1 cellular context compared by ENCODE assay signal in the genomic region with DNA sequence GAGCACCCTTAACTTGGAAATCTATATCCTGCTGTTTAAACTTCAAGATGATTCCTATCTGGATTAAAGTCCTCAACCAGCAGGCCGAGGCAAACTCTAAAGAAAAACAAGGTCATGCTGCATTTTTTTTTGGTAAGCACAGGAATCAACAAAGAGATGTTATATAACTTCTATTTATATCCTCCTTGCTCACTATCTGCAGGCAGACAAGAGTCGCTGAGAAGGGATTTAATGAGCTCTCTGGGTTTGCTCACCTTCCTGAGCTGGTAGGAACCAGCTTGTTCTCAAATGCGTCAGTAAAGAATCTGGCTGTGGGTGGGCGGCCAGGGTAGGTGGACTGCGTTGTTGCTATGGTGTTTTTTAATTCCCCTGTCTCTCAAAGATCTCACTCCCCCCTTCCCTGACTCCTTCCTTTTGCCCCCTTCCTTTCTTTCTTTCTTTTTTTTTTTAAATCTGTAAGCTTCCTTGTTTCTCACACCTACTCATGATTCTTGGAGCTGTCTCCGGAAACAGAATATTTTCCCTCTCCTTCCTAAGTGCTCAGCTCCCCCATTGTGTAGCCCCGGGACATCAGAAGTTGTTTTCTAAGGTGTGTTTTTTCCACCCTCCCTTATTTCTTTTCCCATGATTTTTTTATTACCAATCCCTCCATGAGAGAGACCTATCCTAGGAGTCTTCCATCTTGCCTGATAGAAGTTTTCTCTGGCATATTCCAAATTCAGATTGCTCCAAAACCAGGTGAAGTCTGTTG.
TF ChIP-seq lines count a peak whose summit lies in the region.

No MANE protein-coding gene starts in this region.

TF ChIP-seq in GM12878, 131 proteins besides CTCF, POLR2A, EP300 and RAD21 (continued from another document):
- TF ChIP-seq, protein P1, sequence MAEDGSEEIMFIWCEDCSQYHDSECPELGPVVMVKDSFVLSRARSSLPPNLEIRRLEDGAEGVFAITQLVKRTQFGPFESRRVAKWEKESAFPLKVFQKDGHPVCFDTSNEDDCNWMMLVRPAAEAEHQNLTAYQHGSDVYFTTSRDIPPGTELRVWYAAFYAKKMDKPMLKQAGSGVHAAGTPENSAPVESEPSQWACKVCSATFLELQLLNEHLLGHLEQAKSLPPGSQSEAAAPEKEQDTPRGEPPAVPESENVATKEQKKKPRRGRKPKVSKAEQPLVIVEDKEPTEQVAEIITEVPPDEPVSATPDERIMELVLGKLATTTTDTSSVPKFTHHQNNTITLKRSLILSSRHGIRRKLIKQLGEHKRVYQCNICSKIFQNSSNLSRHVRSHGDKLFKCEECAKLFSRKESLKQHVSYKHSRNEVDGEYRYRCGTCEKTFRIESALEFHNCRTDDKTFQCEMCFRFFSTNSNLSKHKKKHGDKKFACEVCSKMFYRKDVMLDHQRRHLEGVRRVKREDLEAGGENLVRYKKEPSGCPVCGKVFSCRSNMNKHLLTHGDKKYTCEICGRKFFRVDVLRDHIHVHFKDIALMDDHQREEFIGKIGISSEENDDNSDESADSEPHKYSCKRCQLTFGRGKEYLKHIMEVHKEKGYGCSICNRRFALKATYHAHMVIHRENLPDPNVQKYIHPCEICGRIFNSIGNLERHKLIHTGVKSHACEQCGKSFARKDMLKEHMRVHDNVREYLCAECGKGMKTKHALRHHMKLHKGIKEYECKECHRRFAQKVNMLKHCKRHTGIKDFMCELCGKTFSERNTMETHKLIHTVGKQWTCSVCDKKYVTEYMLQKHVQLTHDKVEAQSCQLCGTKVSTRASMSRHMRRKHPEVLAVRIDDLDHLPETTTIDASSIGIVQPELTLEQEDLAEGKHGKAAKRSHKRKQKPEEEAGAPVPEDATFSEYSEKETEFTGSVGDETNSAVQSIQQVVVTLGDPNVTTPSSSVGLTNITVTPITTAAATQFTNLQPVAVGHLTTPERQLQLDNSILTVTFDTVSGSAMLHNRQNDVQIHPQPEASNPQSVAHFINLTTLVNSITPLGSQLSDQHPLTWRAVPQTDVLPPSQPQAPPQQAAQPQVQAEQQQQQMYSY (CRISPR knock-in tag; IDR thresholded peaks at IDR 0.05): no peak
- TF ChIP-seq SREBF1 (IDR thresholded peaks at IDR 0.05; ENCODE audit: low read length) (no peak), RELA (IDR thresholded peaks at IDR 0.05; ENCODE audit: borderline replicate concordance, partially characterized antibody) (no peak), ZNF622 (IDR thresholded peaks at IDR 0.05) (no peak), SPI1 (IDR thresholded peaks at IDR 0.05; ENCODE audit: borderline replicate concordance, insufficient read depth, low read depth, low read length) (no peak), SP1 (IDR thresholded peaks at IDR 0.05; ENCODE audit: low read depth, low read length) (peak; percentile 20), CBFB (IDR thresholded peaks at IDR 0.05; ENCODE audit: low read depth) (no peak; the same call in 1 of the 2 replicates), YY1 (IDR thresholded peaks at IDR 0.05; ENCODE audit: low read depth, low read length) (no peak), ZNF207 (IDR thresholded peaks at IDR 0.05; ENCODE audit: borderline replicate concordance) (no peak), SMAD1 (IDR thresholded peaks at IDR 0.05; ENCODE audit: low read depth, partially characterized antibody) (peak; percentile 76), SUZ12 (IDR thresholded peaks at IDR 0.05; ENCODE audit: unreplicated experiment) (no peak), TBL1XR1 (IDR thresholded peaks at IDR 0.05; ENCODE audit: low read depth, low read length) (no peak), NRF1 (conservative IDR thresholded peaks at IDR 0.05; ENCODE audit: low read depth, low read length) (no peak), STAT3 (IDR thresholded peaks at IDR 0.05; ENCODE audit: low read depth, low read length) (no peak), BCL11A (IDR thresholded peaks at IDR 0.05; ENCODE audit: low read depth, low read length) (peak; percentile 69; the same call in 1 of the 2 replicates), TAF1 (IDR thresholded peaks at IDR 0.05; ENCODE audit: borderline replicate concordance, low read depth, low read length) (peak; percentile 34; the same call in 1 of the 2 replicates), ZSCAN29 (IDR thresholded peaks at IDR 0.05) (no peak), TARDBP (IDR thresholded peaks at IDR 0.05; ENCODE audit: borderline replicate concordance) (no peak), NR2C1 (IDR thresholded peaks at IDR 0.05) (no peak), MEF2A (IDR thresholded peaks at IDR 0.05; ENCODE audit: insufficient read depth, low read depth, low read length) (0 out of 2 replicates have a peak, but pooled peaks have one; percentile 6)
- TF ChIP-seq, protein P2, sequence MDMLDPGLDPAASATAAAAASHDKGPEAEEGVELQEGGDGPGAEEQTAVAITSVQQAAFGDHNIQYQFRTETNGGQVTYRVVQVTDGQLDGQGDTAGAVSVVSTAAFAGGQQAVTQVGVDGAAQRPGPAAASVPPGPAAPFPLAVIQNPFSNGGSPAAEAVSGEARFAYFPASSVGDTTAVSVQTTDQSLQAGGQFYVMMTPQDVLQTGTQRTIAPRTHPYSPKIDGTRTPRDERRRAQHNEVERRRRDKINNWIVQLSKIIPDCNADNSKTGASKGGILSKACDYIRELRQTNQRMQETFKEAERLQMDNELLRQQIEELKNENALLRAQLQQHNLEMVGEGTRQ (IDR thresholded peaks at IDR 0.05; ENCODE audit: borderline replicate concordance, low read depth, low read length): no peak
- TF ChIP-seq, protein P3, sequence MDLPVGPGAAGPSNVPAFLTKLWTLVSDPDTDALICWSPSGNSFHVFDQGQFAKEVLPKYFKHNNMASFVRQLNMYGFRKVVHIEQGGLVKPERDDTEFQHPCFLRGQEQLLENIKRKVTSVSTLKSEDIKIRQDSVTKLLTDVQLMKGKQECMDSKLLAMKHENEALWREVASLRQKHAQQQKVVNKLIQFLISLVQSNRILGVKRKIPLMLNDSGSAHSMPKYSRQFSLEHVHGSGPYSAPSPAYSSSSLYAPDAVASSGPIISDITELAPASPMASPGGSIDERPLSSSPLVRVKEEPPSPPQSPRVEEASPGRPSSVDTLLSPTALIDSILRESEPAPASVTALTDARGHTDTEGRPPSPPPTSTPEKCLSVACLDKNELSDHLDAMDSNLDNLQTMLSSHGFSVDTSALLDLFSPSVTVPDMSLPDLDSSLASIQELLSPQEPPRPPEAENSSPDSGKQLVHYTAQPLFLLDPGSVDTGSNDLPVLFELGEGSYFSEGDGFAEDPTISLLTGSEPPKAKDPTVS (IDR thresholded peaks at IDR 0.05; ENCODE audit: low read depth, low read length): no peak
- TF ChIP-seq, protein P4, sequence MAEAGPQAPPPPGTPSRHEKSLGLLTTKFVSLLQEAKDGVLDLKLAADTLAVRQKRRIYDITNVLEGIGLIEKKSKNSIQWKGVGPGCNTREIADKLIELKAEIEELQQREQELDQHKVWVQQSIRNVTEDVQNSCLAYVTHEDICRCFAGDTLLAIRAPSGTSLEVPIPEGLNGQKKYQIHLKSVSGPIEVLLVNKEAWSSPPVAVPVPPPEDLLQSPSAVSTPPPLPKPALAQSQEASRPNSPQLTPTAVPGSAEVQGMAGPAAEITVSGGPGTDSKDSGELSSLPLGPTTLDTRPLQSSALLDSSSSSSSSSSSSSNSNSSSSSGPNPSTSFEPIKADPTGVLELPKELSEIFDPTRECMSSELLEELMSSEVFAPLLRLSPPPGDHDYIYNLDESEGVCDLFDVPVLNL (IDR thresholded peaks at IDR 0.05; ENCODE audit: low read depth, low read length): no peak; the same call in 1 of the 2 replicates
TF ChIP-seq in GM12878: peak in this region for 30.
